ENCODE assay signal across 26 cellular contexts in the genomic region with DNA sequence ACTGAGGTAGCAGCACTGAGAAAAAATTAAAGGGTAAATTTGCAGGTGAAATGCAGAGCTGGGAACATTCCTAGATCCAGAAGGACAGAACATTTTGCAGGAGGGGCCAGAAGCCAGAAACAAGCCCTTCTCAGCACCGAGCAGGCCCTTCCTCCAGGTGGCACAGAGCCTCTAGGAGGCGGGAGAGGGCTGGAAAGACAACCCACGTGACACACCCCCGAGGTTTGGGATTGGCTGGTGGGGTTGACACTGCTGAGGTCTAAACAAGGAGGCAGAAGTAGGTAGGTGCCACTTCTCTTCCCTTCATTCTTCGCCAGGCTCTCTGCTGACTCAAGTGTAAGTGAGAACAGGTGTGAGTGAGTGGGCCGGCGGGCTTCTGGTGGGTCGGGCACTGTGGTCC. TPM values are rescaled to one million over a fixed set of nuclear protein-coding genes. Genes with fewer than 3 reads are reported as not detected.
DNase-seq lines count a peak whose midpoint lies in the region; ATAC-seq and TF ChIP-seq lines count a peak whose summit lies in the region.
"Had no signal": no experiment of that assay in that cellular context is flagged by ENCODE, and none has a peak within 500 bp of the region (broad histone marks: within the 10 kb centered on the region; RNA-seq: fewer than 3 reads in every experiment).

A gene with protein sequence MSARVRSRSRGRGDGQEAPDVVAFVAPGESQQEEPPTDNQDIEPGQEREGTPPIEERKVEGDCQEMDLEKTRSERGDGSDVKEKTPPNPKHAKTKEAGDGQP (plus strand): TSS at position 288 of the 400 bp plus-strand sequence. CDS start 1,126 bp downstream, outside the sequence.

- intact Hi-C loops in A673 (cut with micrococcal nuclease; ENCODE audit: unreplicated experiment), result no loop called here

- no peaks in the 10 kb centered on the region for H3K36me3 ChIP-seq in A673 (ENCODE audit: insufficient read depth, low read length, poor library complexity, severe bottlenecking)
- H3K36me3 ChIP-seq: neural progenitor cell, right atrium auricular region, tibial nerve had no signal

- no peaks in the 10 kb centered on the region for H3K9me3 ChIP-seq in A673 (ENCODE audit: low read depth, low read length, poor library complexity, severe bottlenecking)
- H3K9me3 ChIP-seq: right atrium auricular region, tibial nerve had no signal

- H3K27me3 ChIP-seq in A673 (replicated peaks; ENCODE audit: insufficient read depth, low read depth, low read length, poor library complexity), result peaks cover 17% of the 10 kb centered on the region
- H3K27me3 ChIP-seq: neural progenitor cell had no signal

- DNase-seq in A673 (ENCODE audit: low spot score) (peak; percentile 10), GM12865 (ENCODE audit: low read depth) (peak; percentile 2), NAMALWA (ENCODE audit: low spot score) (peak; percentile 6), iPS-NIHi11 (ENCODE audit: low spot score) (peak; percentile 24), NCI-H2227 treated with DMSO at 0.1 percent for 48 hours (lab: John Stamatoyannopoulos, UW) (no peak), activated T-cell treated with anti-CD3 and anti-CD28 coated beads for 4 hours (no peak)
- DNase-seq: activated CD4-positive, alpha-beta T cell treated with anti-CD3 and anti-CD28 coated beads for 48 hours; activated T-cell treated with anti-CD3 and anti-CD28 coated beads, Interleukin-2, amount 50 U/mL, for 24 hours; central memory CD4-positive, alpha-beta T cell; foreskin fibroblast; head of caudate nucleus; NCI-H1092 treated with DMSO at 0.1 percent for 48 hours; NCI-H187 treated with DMSO at 0.1 percent for 48 hours; NCI-H526 treated with DMSO at 0.1 percent for 48 hours; stimulated activated CD4-positive, alpha-beta T cell treated with anti-CD3 and anti-CD28 coated beads, Interleukin-2, amount 100 ng/mL, for 24 hours had no signal

- no peaks in the 10 kb centered on the region for H3K4me1 ChIP-seq in A673 (ENCODE audit: insufficient read depth, low read length, poor library complexity, severe bottlenecking)
- H3K4me1 ChIP-seq: neural progenitor cell, parathyroid adenoma, right atrium auricular region, tibial nerve had no signal

- CTCF ChIA-PET in A673 (lab: Charles Lee), result no interaction called here

- TF ChIP-seq CTCF in A673 (conservative IDR thresholded peaks at IDR 0.05; ENCODE audit: low read depth, low read length) (no peak), GM12865 (IDR thresholded peaks at IDR 0.05; ENCODE audit: insufficient read depth, low read depth, low read length, missing control alignments) (no peak)

- H3K4me3 ChIP-seq in A673 (ENCODE audit: low read depth, low read length, poor library complexity, severe bottlenecking), result no peak within 1 kb of the TSS
- no peak within 1 kb of the TSS for H3K4me3 ChIP-seq in GM12865 (ENCODE audit: low read depth, low read length)
- H3K4me3 ChIP-seq: neural progenitor cell, right atrium auricular region, tibial nerve had no signal

- BruUV-seq in A673 (replicated peaks; lab: Mats Ljungman, UMichigan), result no TSS peak

- POLR2A ChIA-PET in A673 (lab: Charles Lee; ENCODE audit: low non-redundant PET), result no interaction called here

- H3K27ac ChIP-seq in A673 (ENCODE audit: low read depth, low read length, poor library complexity, severe bottlenecking), result no peak within 1 kb of the TSS
- H3K27ac ChIP-seq: C4-2B, HL-60, neural progenitor cell, parathyroid adenoma, right atrium auricular region, tibial nerve had no signal

- ATAC-seq in GM18517 (IDR thresholded peaks at IDR 0.05; ENCODE audit: unreplicated experiment), result no peak
- ATAC-seq: esophagus mucosa, HepG2 had no signal

RNA-seq across cellular contexts. Expression of the gene that starts here (rescaled TPM):
- not detected in 2 replicates for total RNA-seq in A673 (2021)
- total RNA-seq: activated CD8-positive, alpha-beta memory T cell treated with anti-CD3 and anti-CD28 coated beads for 36 hours; esophagus mucosa; lung microvascular endothelial cell; right atrium auricular region; tibial nerve had no signal

Comparison
In these comparisons a context has a peak if more than half of its experiments do, and no peak if none do; other contexts are left out.
1. Peak in DNase-seq in A673; RNA of the gene not detected or under 1 TPM.
2. DNase-seq: peak in GM12865 (single experiment), NAMALWA (single experiment) and iPS-NIHi11 (single experiment); none in NCI-H2227 treated with DMSO at 0.1 percent for 48 hours (single experiment) and activated T-cell treated with anti-CD3 and anti-CD28 coated beads for 4 hours (single experiment).